In the genomic region with DNA sequence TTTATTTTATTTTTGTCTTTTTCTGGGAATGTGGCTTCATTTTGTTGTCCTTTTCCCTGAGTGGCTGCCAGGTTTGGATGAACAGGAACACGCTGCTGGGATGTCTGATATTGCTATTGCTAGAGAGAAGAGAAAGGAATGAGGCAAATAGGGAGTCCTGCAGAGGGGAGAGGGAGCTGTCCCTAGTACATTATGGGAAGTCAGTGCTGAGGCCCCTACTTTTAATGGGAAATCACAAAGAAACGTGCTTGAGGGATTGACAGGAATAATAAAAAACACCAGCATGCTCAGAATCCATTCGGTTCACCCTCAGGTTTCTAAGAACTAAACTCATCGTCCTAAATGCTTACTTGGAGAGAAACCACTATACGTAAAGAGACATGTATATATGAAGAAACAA, we compare ENCODE assay signal across 6 cellular contexts.
"Had no signal": no experiment of that assay in that cellular context is flagged by ENCODE, and none has a peak within 500 bp of the region (broad histone marks: within the 10 kb centered on the region; RNA-seq: fewer than 3 reads in every experiment).

No MANE protein-coding gene starts in this region.

- DNase-seq: GM23248, H9, HCEC 1CT, HFFc6, IMR-90, KBM-7 had no signal

- H3K27ac ChIP-seq: GM23248 had no signal

- H3K9ac ChIP-seq: GM23248 had no signal

- H3K4me3 ChIP-seq: GM23248 had no signal

- H2AFZ ChIP-seq: GM23248 had no signal
